8 cellular contexts compared by ENCODE assay signal in the genomic region with DNA sequence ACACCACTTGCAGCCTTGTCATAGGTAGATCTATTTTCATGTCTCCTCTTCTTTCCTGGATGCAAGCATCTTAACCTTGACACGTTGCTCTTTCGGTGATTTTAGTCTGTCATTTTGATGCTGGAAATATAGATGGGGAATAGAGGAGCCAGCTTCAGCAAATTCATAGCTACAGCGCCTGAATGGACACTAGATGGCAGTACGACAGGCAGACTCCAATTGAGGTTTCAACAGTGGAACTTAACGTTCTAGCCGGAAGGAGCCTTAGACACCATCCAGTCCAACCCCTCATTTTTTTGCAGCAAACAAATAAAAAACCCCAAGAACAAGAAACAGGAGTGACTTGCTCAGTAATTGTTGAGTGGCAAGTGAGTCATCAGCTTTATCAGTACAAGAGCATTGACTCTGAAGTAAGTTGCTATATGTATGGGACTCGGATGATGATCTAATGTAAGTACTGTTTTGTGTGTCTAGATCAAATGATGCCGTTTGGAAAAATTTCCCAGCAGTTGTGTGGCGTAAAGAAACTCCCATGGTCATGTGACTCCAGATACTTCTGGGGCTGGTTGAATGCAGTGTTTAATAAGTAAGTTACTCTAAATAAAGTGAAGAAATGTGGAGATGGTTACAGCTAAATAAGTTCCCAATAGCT. TPM values are rescaled to one million over a fixed set of nuclear protein-coding genes. Genes with fewer than 3 reads are reported as not detected.
A peak's percentile ranks its signal among the peaks of the same experiment; 100 is the strongest.
DNase-seq lines count a peak whose midpoint lies in the region; ATAC-seq and TF ChIP-seq lines count a peak whose summit lies in the region.

No MANE protein-coding gene starts in this region.

- TF ChIP-seq CTCF in coronary artery (IDR thresholded peaks at IDR 0.05), result peak; percentile 68

- DNase-seq in C1 segment of cervical spinal cord (lab: John Stamatoyannopoulos, UW), result peak in 12 of 14 donors; percentile 5 to 72 (median 42)
- DNase-seq in NCI-H446 (lab: John Stamatoyannopoulos, UW), result peak; percentile 46 to 81
- DNase-seq in activated CD4-positive, alpha-beta T cell treated with anti-CD3 and anti-CD28 coated beads for 1 hour, result peak; percentile 49
- no peak for DNase-seq in coronary artery (ENCODE audit: low spot score)
- DNase-seq in lung microvascular endothelial cell (ENCODE audit: low read depth in 2 of 2), result peak; percentile 94 to 98
- DNase-seq in stimulated activated CD8-positive, alpha-beta memory T cell treated with anti-CD3 and anti-CD28 coated beads, Interleukin-12 subunit alpha, Interleukin-12 subunit beta, amount 100 ng/mL, for 1 hour (ENCODE audit: low read depth), result peak; percentile 44

- peak overlapping the region; percentile 64 for H3K4me3 ChIP-seq in coronary artery

- peak overlapping the region; percentile 46 to 79 for H3K27ac ChIP-seq in coronary artery

- ATAC-seq in GM19043 (IDR thresholded peaks at IDR 0.05; ENCODE audit: low read depth, unreplicated experiment), result peak; percentile 93
- peak; percentile 85 for ATAC-seq in HG03342 (IDR thresholded peaks at IDR 0.05; ENCODE audit: unreplicated experiment)

RNA-seq across cellular contexts. Expression of a gene that starts 9.0 kb away (rescaled TPM):
- 4.1 and 4.2 TPM in 2 replicates for total RNA-seq in lung microvascular endothelial cell

RNA-seq across cellular contexts. Expression of a gene that starts 9.1 kb away (rescaled TPM):
- 2.4 and 3.9 TPM in 2 replicates for total RNA-seq in lung microvascular endothelial cell
